ENCODE assay signal across 1 cellular context in the genomic region with DNA sequence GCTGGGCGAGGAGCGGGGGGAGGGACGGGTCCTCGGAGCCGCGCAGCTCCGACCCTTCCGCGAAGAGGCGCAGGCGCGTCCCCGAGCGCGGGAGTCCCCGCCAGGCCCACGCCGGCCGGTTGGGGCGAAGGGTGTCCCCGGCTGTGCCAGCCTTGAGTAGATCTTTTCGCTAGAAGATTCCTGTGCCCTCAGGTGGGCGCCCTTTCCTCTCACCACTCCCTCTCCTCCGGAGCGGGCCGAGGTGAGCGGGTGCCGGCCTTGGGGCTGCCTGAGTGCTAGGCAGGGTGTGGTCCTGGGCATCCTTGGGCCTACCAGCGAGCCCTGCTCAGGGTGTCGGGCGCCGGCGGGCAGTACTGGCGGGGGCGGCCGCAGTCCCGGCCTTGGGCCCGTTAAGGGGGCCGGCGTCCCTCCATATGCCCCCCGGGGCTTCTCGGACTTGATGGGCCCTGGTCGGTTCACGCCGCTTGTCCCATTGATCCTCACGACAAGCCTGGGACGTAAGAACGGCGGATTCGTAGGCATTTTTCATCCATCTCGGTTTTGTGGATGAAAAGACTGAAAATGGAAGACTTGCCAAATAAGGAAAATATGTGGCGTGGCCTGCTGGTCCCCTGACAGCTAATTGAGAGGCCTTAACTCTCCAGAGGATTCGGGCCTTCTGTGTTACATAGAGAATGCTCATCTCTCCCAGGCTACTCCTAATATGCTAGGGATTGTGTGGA.
TF ChIP-seq lines count a peak whose summit lies in the region.

No MANE protein-coding gene starts in this region.

TF ChIP-seq in HepG2, 621 proteins besides CTCF, POLR2A, EP300 and RAD21 (continued from another document and continues in another):
- TF ChIP-seq, protein P1, sequence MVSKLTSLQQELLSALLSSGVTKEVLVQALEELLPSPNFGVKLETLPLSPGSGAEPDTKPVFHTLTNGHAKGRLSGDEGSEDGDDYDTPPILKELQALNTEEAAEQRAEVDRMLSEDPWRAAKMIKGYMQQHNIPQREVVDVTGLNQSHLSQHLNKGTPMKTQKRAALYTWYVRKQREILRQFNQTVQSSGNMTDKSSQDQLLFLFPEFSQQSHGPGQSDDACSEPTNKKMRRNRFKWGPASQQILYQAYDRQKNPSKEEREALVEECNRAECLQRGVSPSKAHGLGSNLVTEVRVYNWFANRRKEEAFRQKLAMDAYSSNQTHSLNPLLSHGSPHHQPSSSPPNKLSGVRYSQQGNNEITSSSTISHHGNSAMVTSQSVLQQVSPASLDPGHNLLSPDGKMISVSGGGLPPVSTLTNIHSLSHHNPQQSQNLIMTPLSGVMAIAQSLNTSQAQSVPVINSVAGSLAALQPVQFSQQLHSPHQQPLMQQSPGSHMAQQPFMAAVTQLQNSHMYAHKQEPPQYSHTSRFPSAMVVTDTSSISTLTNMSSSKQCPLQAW (CRISPR knock-in tag; IDR thresholded peaks at IDR 0.05): no peak
- TF ChIP-seq, protein P2, sequence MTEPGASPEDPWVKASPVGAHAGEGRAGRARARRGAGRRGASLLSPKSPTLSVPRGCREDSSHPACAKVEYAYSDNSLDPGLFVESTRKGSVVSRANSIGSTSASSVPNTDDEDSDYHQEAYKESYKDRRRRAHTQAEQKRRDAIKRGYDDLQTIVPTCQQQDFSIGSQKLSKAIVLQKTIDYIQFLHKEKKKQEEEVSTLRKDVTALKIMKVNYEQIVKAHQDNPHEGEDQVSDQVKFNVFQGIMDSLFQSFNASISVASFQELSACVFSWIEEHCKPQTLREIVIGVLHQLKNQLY (CRISPR knock-in tag; IDR thresholded peaks at IDR 0.05): 0 out of 2 replicates have a peak, but pooled peaks have one; percentile 14
- TF ChIP-seq CREB1 (IDR thresholded peaks at IDR 0.05): no peak
- TF ChIP-seq CREB1 (CRISPR knock-in tag; IDR thresholded peaks at IDR 0.05): no peak
- TF ChIP-seq, protein P3, sequence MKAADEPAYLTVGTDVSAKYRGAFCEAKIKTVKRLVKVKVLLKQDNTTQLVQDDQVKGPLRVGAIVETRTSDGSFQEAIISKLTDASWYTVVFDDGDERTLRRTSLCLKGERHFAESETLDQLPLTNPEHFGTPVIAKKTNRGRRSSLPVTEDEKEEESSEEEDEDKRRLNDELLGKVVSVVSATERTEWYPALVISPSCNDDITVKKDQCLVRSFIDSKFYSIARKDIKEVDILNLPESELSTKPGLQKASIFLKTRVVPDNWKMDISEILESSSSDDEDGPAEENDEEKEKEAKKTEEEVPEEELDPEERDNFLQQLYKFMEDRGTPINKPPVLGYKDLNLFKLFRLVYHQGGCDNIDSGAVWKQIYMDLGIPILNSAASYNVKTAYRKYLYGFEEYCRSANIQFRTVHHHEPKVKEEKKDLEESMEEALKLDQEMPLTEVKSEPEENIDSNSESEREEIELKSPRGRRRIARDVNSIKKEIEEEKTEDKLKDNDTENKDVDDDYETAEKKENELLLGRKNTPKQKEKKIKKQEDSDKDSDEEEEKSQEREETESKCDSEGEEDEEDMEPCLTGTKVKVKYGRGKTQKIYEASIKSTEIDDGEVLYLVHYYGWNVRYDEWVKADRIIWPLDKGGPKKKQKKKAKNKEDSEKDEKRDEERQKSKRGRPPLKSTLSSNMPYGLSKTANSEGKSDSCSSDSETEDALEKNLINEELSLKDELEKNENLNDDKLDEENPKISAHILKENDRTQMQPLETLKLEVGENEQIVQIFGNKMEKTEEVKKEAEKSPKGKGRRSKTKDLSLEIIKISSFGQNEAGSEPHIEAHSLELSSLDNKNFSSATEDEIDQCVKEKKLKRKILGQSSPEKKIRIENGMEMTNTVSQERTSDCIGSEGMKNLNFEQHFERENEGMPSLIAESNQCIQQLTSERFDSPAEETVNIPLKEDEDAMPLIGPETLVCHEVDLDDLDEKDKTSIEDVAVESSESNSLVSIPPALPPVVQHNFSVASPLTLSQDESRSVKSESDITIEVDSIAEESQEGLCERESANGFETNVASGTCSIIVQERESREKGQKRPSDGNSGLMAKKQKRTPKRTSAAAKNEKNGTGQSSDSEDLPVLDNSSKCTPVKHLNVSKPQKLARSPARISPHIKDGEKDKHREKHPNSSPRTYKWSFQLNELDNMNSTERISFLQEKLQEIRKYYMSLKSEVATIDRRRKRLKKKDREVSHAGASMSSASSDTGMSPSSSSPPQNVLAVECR (CRISPR knock-in tag; IDR thresholded peaks at IDR 0.05; ENCODE audit: borderline replicate concordance): no peak; the same call in none of the 2 replicates
- TF ChIP-seq IRF2 (CRISPR knock-in tag; IDR thresholded peaks at IDR 0.05): no peak
- no peak for TF ChIP-seq ZNF180 (CRISPR knock-in tag; IDR thresholded peaks at IDR 0.05; ENCODE audit: borderline replicate concordance, low read depth)
- TF ChIP-seq FOXM1 (CRISPR knock-in tag; IDR thresholded peaks at IDR 0.05): no peak
- no peak for TF ChIP-seq ZNF724P (CRISPR knock-in tag; IDR thresholded peaks at IDR 0.05; ENCODE audit: borderline replicate concordance)
- TF ChIP-seq ZNF713 (CRISPR knock-in tag; IDR thresholded peaks at IDR 0.05): no peak
- TF ChIP-seq PAX8 (CRISPR knock-in tag; IDR thresholded peaks at IDR 0.05; ENCODE audit: borderline replicate concordance): 0 out of 2 replicates have a peak, but pooled peaks have one; percentile 26
- TF ChIP-seq MYC (CRISPR knock-in tag; IDR thresholded peaks at IDR 0.05; ENCODE audit: borderline replicate concordance): peak; percentile 30; the same call in 1 of the 2 replicates
- no peak for TF ChIP-seq RCOR2 (CRISPR knock-in tag; IDR thresholded peaks at IDR 0.05)
- TF ChIP-seq ZZZ3 (CRISPR knock-in tag; IDR thresholded peaks at IDR 0.05; ENCODE audit: borderline replicate concordance): no peak
- TF ChIP-seq RXRA (CRISPR knock-in tag; IDR thresholded peaks at IDR 0.05): peak; percentile 14; the same call in 1 of the 2 replicates
- TF ChIP-seq, protein P4, sequence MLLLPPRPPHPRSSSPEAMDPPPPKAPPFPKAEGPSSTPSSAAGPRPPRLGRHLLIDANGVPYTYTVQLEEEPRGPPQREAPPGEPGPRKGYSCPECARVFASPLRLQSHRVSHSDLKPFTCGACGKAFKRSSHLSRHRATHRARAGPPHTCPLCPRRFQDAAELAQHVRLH (CRISPR knock-in tag; IDR thresholded peaks at IDR 0.05; ENCODE audit: borderline replicate concordance, low read depth): no peak
- no peak; the same call in 1 of the 2 replicates for TF ChIP-seq ZNF232 (CRISPR knock-in tag; IDR thresholded peaks at IDR 0.05; ENCODE audit: borderline replicate concordance)
- TF ChIP-seq ZNF224 (CRISPR knock-in tag; IDR thresholded peaks at IDR 0.05): no peak
- TF ChIP-seq, protein P5, sequence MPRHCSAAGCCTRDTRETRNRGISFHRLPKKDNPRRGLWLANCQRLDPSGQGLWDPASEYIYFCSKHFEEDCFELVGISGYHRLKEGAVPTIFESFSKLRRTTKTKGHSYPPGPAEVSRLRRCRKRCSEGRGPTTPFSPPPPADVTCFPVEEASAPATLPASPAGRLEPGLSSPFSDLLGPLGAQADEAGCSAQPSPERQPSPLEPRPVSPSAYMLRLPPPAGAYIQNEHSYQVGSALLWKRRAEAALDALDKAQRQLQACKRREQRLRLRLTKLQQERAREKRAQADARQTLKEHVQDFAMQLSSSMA (CRISPR knock-in tag; IDR thresholded peaks at IDR 0.05): 0 out of 2 replicates have a peak, but pooled peaks have one; percentile 55
- no peak for TF ChIP-seq ZNF749 (CRISPR knock-in tag; IDR thresholded peaks at IDR 0.05; ENCODE audit: borderline replicate concordance)
- TF ChIP-seq, protein P6, sequence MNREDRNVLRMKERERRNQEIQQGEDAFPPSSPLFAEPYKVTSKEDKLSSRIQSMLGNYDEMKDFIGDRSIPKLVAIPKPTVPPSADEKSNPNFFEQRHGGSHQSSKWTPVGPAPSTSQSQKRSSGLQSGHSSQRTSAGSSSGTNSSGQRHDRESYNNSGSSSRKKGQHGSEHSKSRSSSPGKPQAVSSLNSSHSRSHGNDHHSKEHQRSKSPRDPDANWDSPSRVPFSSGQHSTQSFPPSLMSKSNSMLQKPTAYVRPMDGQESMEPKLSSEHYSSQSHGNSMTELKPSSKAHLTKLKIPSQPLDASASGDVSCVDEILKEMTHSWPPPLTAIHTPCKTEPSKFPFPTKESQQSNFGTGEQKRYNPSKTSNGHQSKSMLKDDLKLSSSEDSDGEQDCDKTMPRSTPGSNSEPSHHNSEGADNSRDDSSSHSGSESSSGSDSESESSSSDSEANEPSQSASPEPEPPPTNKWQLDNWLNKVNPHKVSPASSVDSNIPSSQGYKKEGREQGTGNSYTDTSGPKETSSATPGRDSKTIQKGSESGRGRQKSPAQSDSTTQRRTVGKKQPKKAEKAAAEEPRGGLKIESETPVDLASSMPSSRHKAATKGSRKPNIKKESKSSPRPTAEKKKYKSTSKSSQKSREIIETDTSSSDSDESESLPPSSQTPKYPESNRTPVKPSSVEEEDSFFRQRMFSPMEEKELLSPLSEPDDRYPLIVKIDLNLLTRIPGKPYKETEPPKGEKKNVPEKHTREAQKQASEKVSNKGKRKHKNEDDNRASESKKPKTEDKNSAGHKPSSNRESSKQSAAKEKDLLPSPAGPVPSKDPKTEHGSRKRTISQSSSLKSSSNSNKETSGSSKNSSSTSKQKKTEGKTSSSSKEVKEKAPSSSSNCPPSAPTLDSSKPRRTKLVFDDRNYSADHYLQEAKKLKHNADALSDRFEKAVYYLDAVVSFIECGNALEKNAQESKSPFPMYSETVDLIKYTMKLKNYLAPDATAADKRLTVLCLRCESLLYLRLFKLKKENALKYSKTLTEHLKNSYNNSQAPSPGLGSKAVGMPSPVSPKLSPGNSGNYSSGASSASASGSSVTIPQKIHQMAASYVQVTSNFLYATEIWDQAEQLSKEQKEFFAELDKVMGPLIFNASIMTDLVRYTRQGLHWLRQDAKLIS (CRISPR knock-in tag; IDR thresholded peaks at IDR 0.05): no peak
- no peak for TF ChIP-seq BRD4 (CRISPR knock-in tag; IDR thresholded peaks at IDR 0.05)
- TF ChIP-seq, protein P7, sequence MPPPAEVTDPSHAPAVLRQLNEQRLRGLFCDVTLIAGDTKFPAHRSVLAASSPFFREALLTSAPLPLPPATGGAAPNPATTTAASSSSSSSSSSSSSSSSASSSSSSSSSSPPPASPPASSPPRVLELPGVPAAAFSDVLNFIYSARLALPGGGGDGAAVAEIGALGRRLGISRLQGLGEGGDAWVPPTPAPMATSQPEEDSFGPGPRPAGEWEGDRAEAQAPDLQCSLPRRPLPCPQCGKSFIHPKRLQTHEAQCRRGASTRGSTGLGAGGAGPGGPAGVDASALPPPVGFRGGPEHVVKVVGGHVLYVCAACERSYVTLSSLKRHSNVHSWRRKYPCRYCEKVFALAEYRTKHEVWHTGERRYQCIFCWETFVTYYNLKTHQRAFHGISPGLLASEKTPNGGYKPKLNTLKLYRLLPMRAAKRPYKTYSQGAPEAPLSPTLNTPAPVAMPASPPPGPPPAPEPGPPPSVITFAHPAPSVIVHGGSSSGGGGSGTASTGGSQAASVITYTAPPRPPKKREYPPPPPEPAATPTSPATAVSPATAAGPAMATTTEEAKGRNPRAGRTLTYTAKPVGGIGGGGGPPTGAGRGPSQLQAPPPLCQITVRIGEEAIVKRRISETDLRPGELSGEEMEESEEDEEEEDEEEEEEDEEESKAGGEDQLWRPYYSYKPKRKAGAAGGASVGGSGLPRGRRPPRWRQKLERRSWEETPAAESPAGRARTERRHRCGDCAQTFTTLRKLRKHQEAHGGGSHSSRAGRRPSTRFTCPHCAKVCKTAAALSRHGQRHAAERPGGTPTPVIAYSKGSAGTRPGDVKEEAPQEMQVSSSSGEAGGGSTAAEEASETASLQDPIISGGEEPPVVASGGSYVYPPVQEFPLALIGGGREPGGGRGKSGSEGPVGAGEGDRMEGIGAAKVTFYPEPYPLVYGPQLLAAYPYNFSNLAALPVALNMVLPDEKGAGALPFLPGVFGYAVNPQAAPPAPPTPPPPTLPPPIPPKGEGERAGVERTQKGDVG (CRISPR knock-in tag; IDR thresholded peaks at IDR 0.05; ENCODE audit: borderline replicate concordance): no peak
- TF ChIP-seq, protein P8, sequence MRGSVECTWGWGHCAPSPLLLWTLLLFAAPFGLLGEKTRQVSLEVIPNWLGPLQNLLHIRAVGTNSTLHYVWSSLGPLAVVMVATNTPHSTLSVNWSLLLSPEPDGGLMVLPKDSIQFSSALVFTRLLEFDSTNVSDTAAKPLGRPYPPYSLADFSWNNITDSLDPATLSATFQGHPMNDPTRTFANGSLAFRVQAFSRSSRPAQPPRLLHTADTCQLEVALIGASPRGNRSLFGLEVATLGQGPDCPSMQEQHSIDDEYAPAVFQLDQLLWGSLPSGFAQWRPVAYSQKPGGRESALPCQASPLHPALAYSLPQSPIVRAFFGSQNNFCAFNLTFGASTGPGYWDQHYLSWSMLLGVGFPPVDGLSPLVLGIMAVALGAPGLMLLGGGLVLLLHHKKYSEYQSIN (CRISPR knock-in tag; IDR thresholded peaks at IDR 0.05; ENCODE audit: borderline replicate concordance): no peak
- no peak for TF ChIP-seq ZNF841 (CRISPR knock-in tag; IDR thresholded peaks at IDR 0.05; ENCODE audit: borderline replicate concordance)
- TF ChIP-seq CBX5 (CRISPR knock-in tag; IDR thresholded peaks at IDR 0.05; ENCODE audit: borderline replicate concordance): no peak
- TF ChIP-seq ZNF530 (CRISPR knock-in tag; IDR thresholded peaks at IDR 0.05; ENCODE audit: low read depth): no peak
- TF ChIP-seq IKZF4 (CRISPR knock-in tag; IDR thresholded peaks at IDR 0.05; ENCODE audit: borderline replicate concordance, low read depth, not compliant biosample characterization): peak; percentile 56
- no peak for TF ChIP-seq TCF7 (IDR thresholded peaks at IDR 0.05; ENCODE audit: low read depth)
- TF ChIP-seq TOPORS (CRISPR knock-in tag; IDR thresholded peaks at IDR 0.05): no peak
- TF ChIP-seq RARA (CRISPR knock-in tag; IDR thresholded peaks at IDR 0.05): no peak
- peak; percentile 44 for TF ChIP-seq HNRNPK (IDR thresholded peaks at IDR 0.05; ENCODE audit: low read depth, low read length, poor library complexity, severe bottlenecking)
- TF ChIP-seq ZFY (CRISPR knock-in tag; IDR thresholded peaks at IDR 0.05): peak; percentile 80
- peak; percentile 82; the same call in 1 of the 2 replicates for TF ChIP-seq ZFP82 (CRISPR knock-in tag; IDR thresholded peaks at IDR 0.05; ENCODE audit: borderline replicate concordance)
- TF ChIP-seq FOSL2 (CRISPR knock-in tag; IDR thresholded peaks at IDR 0.05): no peak
- no peak for TF ChIP-seq ZSCAN9 (CRISPR knock-in tag; IDR thresholded peaks at IDR 0.05; ENCODE audit: borderline replicate concordance)
- TF ChIP-seq SP4 (CRISPR knock-in tag; IDR thresholded peaks at IDR 0.05): no peak
